22 cellular contexts compared by ENCODE assay signal in genomic region chr13:28411859-28412353, GRCh38.
A peak's percentile ranks its signal among the peaks of the same experiment; 100 is the strongest.
DNase-seq lines count a peak whose midpoint lies in the region; ATAC-seq and TF ChIP-seq lines count a peak whose summit lies in the region.
"Had no signal": no experiment of that assay in that cellular context is flagged by ENCODE, and none has a peak within 500 bp of the region (broad histone marks: within the 10 kb centered on the region; RNA-seq: fewer than 3 reads in every experiment).

No MANE protein-coding gene starts in this region.

- no peaks in the 10 kb centered on the region for H3K36me3 Mint-ChIP-seq in T-cell
- H3K36me3 Mint-ChIP-seq: activated naive CD8-positive, alpha-beta T cell had no signal

- no peak for TF ChIP-seq EP300 in SK-N-SH (IDR thresholded peaks at IDR 0.05; ENCODE audit: borderline replicate concordance in 1 of 2, low read depth in 1 of 2, low read length in 1 of 2)
- TF ChIP-seq EP300 in tibial nerve (IDR thresholded peaks at IDR 0.05), result peak in 1 of 2 donors; percentile 28

- H3K4me2 ChIP-seq in SK-N-SH, result no peak overlapping the region
- H3K4me2 ChIP-seq: A549 had no signal

- H3K4me1 ChIP-seq in SK-N-SH (ENCODE audit: control insufficient read depth in 1 of 2, insufficient read depth in 2 of 2, low read depth in 1 of 2, low read length in 1 of 2) (peaks cover 0 to 2% of the 10 kb centered on the region in 2 experiments; a peak in 1 of 4 replicates), gastrocnemius medialis (peaks cover 0 to 11% of the 10 kb centered on the region in 2 donors), tibial nerve (peaks cover 0 to 4% (median 2%) of the 10 kb centered on the region in 4 donors)
- H3K4me1 ChIP-seq: A549 had no signal

- no peaks in the 10 kb centered on the region for H3K9me2 ChIP-seq in SK-N-SH

- H3K79me2 ChIP-seq in SK-N-SH (ENCODE audit: insufficient read depth), result no peaks in the 10 kb centered on the region

- no peak overlapping the region for H3K4me3 ChIP-seq in SK-N-SH (ENCODE audit: low read depth in 2 of 2, low read length in 1 of 2)
- no peak overlapping the region for H3K4me3 ChIP-seq in gastrocnemius medialis
- no peak overlapping the region for H3K4me3 ChIP-seq in tibial nerve
- H3K4me3 ChIP-seq: A549, coronary artery, gastroesophageal sphincter, spleen, upper lobe of right lung had no signal

- peaks cover 0 to 6% of the 10 kb centered on the region in 2 donors for H3K27me3 Mint-ChIP-seq in T-cell
- H3K27me3 Mint-ChIP-seq: activated CD8-positive, alpha-beta T cell treated with anti-CD3 and anti-CD28 coated beads for 36 hours had no signal

- no peak overlapping the region for H3K9ac ChIP-seq in SK-N-SH

- CTCF ChIA-PET in SK-N-SH (lab: Yijun Ruan, JAX), result interaction anchor here (1.6 kb wide), 1 partner anchor 87 kb away, joined by 6 read pairs; no protein-coding TSS in a partner anchor
- CTCF ChIA-PET in T-cell (lab: Charles Lee), result no interaction called here

- H3K27ac ChIP-seq in SK-N-SH (ENCODE audit: low read depth in 2 of 2, low read length in 1 of 2) (no peak overlapping the region), gastrocnemius medialis (peak overlapping the region; percentile 24 to 74 (median 56)), tibial nerve (no peak overlapping the region)
- H3K27ac ChIP-seq: A549, upper lobe of right lung had no signal

- no peak for TF ChIP-seq CTCF in SK-N-SH (IDR thresholded peaks at IDR 0.05)
- TF ChIP-seq CTCF in gastrocnemius medialis (IDR thresholded peaks at IDR 0.05 in 4 of 5, conservative IDR thresholded peaks at IDR 0.05 in 1 of 5), result no peak
- no peak for TF ChIP-seq CTCF in tibial nerve (IDR thresholded peaks at IDR 0.05)

- H3K9me3 ChIP-seq in SK-N-SH (no peaks in the 10 kb centered on the region), gastrocnemius medialis (no peaks in the 10 kb centered on the region), tibial nerve (no peaks in the 10 kb centered on the region)
- H3K9me3 ChIP-seq: A549, gastroesophageal sphincter, spleen, upper lobe of right lung had no signal

- peaks cover 8 to 23% (median 11%) of the 10 kb centered on the region in 3 donors for H3K4me1 Mint-ChIP-seq in T-cell

- WGBS in SK-N-SH (ENCODE audit: low lambda C conversion rate), result 14% methylated on average over 5 of the region's 5 CpGs
- WGBS in tibial nerve, 2 donors, result 9 to 11% methylated on average over 5 of the region's 5 CpGs

- peak; percentile 27 for DNase-seq in SK-N-SH
- peak; percentile 12 for DNase-seq in MV-4-11 (lab: John Stamatoyannopoulos, UW)
- peak; percentile 84 to 95 for DNase-seq in dermis microvascular lymphatic vessel endothelial cell (ENCODE audit: low read depth in 2 of 2)
- no peak for DNase-seq in gastrocnemius medialis
- no peak for DNase-seq in tibial nerve (ENCODE audit: low spot score in 2 of 2)
- DNase-seq in T-cell, result no peak
- DNase-seq: activated CD8-positive, alpha-beta T cell treated with anti-CD3 and anti-CD28 coated beads for 36 hours; activated T-cell treated with anti-CD3 and anti-CD28 coated beads, Interleukin-2, amount 50 U/mL, for 48 hours; DMS 273 treated with DMSO at 0.1 percent for 48 hours; left colon; NCI-H1105 treated with DMSO at 0.1 percent for 48 hours; NCI-H524; SHP77; spleen; upper lobe of right lung had no signal

- H3F3A ChIP-seq in SK-N-SH (replicated peaks; ENCODE audit: insufficient read depth), result no peaks in the 10 kb centered on the region

- H4K20me1 ChIP-seq in SK-N-SH (ENCODE audit: insufficient read depth), result no peaks in the 10 kb centered on the region

- no peak overlapping the region for H3K27ac Mint-ChIP-seq in T-cell
- H3K27ac Mint-ChIP-seq: activated CD8-positive, alpha-beta T cell treated with anti-CD3 and anti-CD28 coated beads for 36 hours; activated naive CD8-positive, alpha-beta T cell had no signal

- no peaks in the 10 kb centered on the region; the same call in 1 of the 2 replicates for H3K27me3 ChIP-seq in SK-N-SH (ENCODE audit: insufficient read depth)
- H3K27me3 ChIP-seq in gastrocnemius medialis, result no peaks in the 10 kb centered on the region
- no peaks in the 10 kb centered on the region for H3K27me3 ChIP-seq in tibial nerve
- H3K27me3 ChIP-seq: spleen, upper lobe of right lung had no signal

- H3K4me3 Mint-ChIP-seq in T-cell, result no peak overlapping the region
- H3K4me3 Mint-ChIP-seq: activated CD8-positive, alpha-beta T cell treated with anti-CD3 and anti-CD28 coated beads for 36 hours; activated naive CD8-positive, alpha-beta T cell had no signal

- no peak overlapping the region for H2AFZ ChIP-seq in SK-N-SH (ENCODE audit: low read depth)

- ATAC-seq in SK-N-SH treated with all-trans-retinoic acid at 6 μM for 48 hours (no peak), gastrocnemius medialis (no peak), GM21515 (IDR thresholded peaks at IDR 0.05; ENCODE audit: unreplicated experiment) (no peak), T-cell (replicated peaks in 1 of 4) (no peak)
- ATAC-seq: A549; activated CD8-positive, alpha-beta T cell treated with anti-CD3 and anti-CD28 coated beads for 36 hours; gastroesophageal sphincter; left colon had no signal

- no peaks in the 10 kb centered on the region for H3K9me3 Mint-ChIP-seq in T-cell
- H3K9me3 Mint-ChIP-seq: activated CD8-positive, alpha-beta T cell treated with anti-CD3 and anti-CD28 coated beads for 36 hours; CD14-positive monocyte had no signal

- no peaks in the 10 kb centered on the region for H3K36me3 ChIP-seq in SK-N-SH (replicated peaks in 1 of 2; ENCODE audit: control insufficient read depth in 1 of 2, insufficient read depth in 2 of 2, low read length in 1 of 2)
- H3K36me3 ChIP-seq in gastrocnemius medialis, result no peaks in the 10 kb centered on the region
- H3K36me3 ChIP-seq in tibial nerve, result no peaks in the 10 kb centered on the region
- H3K36me3 ChIP-seq: gastroesophageal sphincter, spleen, upper lobe of right lung had no signal

- POLR2A ChIA-PET in SK-N-SH (lab: Yijun Ruan, JAX), result no interaction called here
- POLR2A ChIA-PET in T-cell (lab: Charles Lee), result no interaction called here

- intact Hi-C loops in gastrocnemius medialis (cut with DNase I; ENCODE audit: low total_unique reads), result no loop called here

- TF ChIP-seq RAD21 in SK-N-SH (IDR thresholded peaks at IDR 0.05; ENCODE audit: low read length), result no peak

- in situ Hi-C loops in gastrocnemius medialis (cut with MboI; ENCODE audit: low sequenced_read_pairs in 4 of 4), result no loop called here

- no peak for TF ChIP-seq POLR2A in gastrocnemius medialis (IDR thresholded peaks at IDR 0.05)
- TF ChIP-seq POLR2A in tibial nerve (IDR thresholded peaks at IDR 0.05), result no peak

TF ChIP-seq in SK-N-SH, 30 proteins besides CTCF, POLR2A, EP300 and RAD21:
- TF ChIP-seq RXRA (IDR thresholded peaks at IDR 0.05; ENCODE audit: borderline replicate concordance, low read depth) (no peak), GABPA (IDR thresholded peaks at IDR 0.05; ENCODE audit: low read depth) (no peak), GATA2 (CRISPR knock-in tag; IDR thresholded peaks at IDR 0.05) (peak; percentile 48; the same call in 1 of the 2 replicates), FOXJ3 (CRISPR knock-in tag; IDR thresholded peaks at IDR 0.05) (no peak), FOSL2 (IDR thresholded peaks at IDR 0.05; ENCODE audit: borderline replicate concordance, low read depth) (no peak)

TF ChIP-seq in SK-N-SH treated with all-trans-retinoic acid at 6 μM for 48 hours, 23 proteins besides CTCF, POLR2A, EP300 and RAD21:
- no peak for TF ChIP-seq CSDC2 (CRISPR knock-in tag; IDR thresholded peaks at IDR 0.05)
- TF ChIP-seq ZNF8 (CRISPR knock-in tag; IDR thresholded peaks at IDR 0.05), result no peak
- no peak for TF ChIP-seq GLIS3 (CRISPR knock-in tag; IDR thresholded peaks at IDR 0.05)
- TF ChIP-seq BACH2 (CRISPR knock-in tag; IDR thresholded peaks at IDR 0.05; ENCODE audit: borderline replicate concordance), result no peak
- TF ChIP-seq ZNF565 (CRISPR knock-in tag; conservative IDR thresholded peaks at IDR 0.05; ENCODE audit: low read depth), result no peak
- no peak for TF ChIP-seq SNAI2 (CRISPR knock-in tag; IDR thresholded peaks at IDR 0.05)
- no peak for TF ChIP-seq ISL1 (CRISPR knock-in tag; IDR thresholded peaks at IDR 0.05)
- TF ChIP-seq ARNTL (CRISPR knock-in tag; IDR thresholded peaks at IDR 0.05; ENCODE audit: borderline replicate concordance, low read depth), result no peak
- TF ChIP-seq CSRNP3 (CRISPR knock-in tag; IDR thresholded peaks at IDR 0.05), result no peak
- no peak for TF ChIP-seq TSHZ2 (CRISPR knock-in tag; IDR thresholded peaks at IDR 0.05)
- TF ChIP-seq ZC3H10 (CRISPR knock-in tag; IDR thresholded peaks at IDR 0.05), result no peak
- no peak for TF ChIP-seq RARB (CRISPR knock-in tag; IDR thresholded peaks at IDR 0.05)

Comparison
In these comparisons a context has a peak if more than half of its experiments do, and no peak if none do; other contexts are left out.
1. DNase-seq: peak in SK-N-SH (single experiment), MV-4-11 (single experiment) and dermis microvascular lymphatic vessel endothelial cell (2 of 2); none in gastrocnemius medialis (0 of 2), tibial nerve (0 of 2) and T-cell (0 of 34).
2. H3K27ac ChIP-seq: peak in gastrocnemius medialis (4 of 4); none in SK-N-SH (0 of 2) and tibial nerve (0 of 4).